ENCODE assay signal across 17 cellular contexts in genomic region chr10:100960251-100960650, GRCh38.
"Had no signal": no experiment of that assay in that cellular context is flagged by ENCODE, and none has a peak within 500 bp of the region (broad histone marks: within the 10 kb centered on the region; RNA-seq: fewer than 3 reads in every experiment).

No MANE protein-coding gene starts in this region.

- FAIRE-seq: endometrium, keratinocyte, pancreas, small intestine had no signal

- DNase-seq: cortex of kidney; effector memory CD8-positive, alpha-beta T cell; erythroblast; esophagus squamous epithelium; foreskin melanocyte; pancreas; right lobe of liver; small intestine; stimulated activated CD4-positive, alpha-beta T cell treated with anti-CD3 and anti-CD28 coated beads, Interleukin-15, amount 100 ng/mL, for 24 hours; stimulated activated CD4-positive, alpha-beta T cell treated with anti-CD3 and anti-CD28 coated beads, Interleukin-2, amount 100 ng/mL, for 48 hours; stimulated activated naive CD4-positive, alpha-beta T cell; stimulated activated naive CD8-positive, alpha-beta T cell treated with anti-CD3 and anti-CD28 coated beads, Interleukin-15, amount 100 ng/mL, for 72 hours; transverse colon; upper lobe of right lung; uterus had no signal
